Comparison of ENCODE assay signal across 8 cellular contexts in the genomic region with DNA sequence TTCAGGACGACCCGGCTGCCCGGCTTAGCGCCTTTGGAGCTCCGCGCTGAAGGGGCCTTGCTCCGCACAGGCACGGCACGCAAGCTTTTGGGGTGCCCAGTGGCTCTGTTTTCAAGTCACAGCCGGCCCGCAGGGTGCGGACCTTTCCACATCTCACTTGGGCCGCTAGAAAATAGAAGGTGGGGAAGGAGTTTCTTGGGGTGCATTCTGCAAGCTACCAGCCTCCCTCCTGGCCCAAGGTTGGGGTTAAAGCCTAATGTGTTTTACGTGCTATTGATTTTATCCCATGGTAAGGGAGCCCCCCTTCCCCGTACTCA. TPM values are rescaled to one million over a fixed set of nuclear protein-coding genes. Genes with fewer than 3 reads are reported as not detected.
A peak's percentile ranks its signal among the peaks of the same experiment; 100 is the strongest.
DNase-seq lines count a peak whose midpoint lies in the region; ATAC-seq, FAIRE-seq and TF ChIP-seq lines count a peak whose summit lies in the region.

No MANE protein-coding gene starts in this region.

- peak overlapping the region; percentile 99 for H3K4me2 ChIP-seq in keratinocyte (ENCODE audit: control insufficient read depth, extremely low read depth, insufficient read depth, low read depth, low read length)

- no peaks in the 10 kb centered on the region for H3K9me1 ChIP-seq in keratinocyte (ENCODE audit: control insufficient read depth, extremely low read depth, insufficient read depth, low read length)

- TF ChIP-seq CTCF in keratinocyte (optimal IDR thresholded peaks at IDR 0.05 in 1 of 3, IDR thresholded peaks at IDR 0.05 in 1 of 3, conservative IDR thresholded peaks at IDR 0.05 in 1 of 3; ENCODE audit: extremely low read depth in 1 of 3, insufficient read depth in 2 of 3, low read length in 3 of 3) (no peak), thoracic aorta (IDR thresholded peaks at IDR 0.05) (no peak)

- peaks cover 27% of the 10 kb centered on the region for H3K79me2 ChIP-seq in keratinocyte (ENCODE audit: control insufficient read depth, insufficient read depth, low read length)

- ATAC-seq in HG03066 (IDR thresholded peaks at IDR 0.05; ENCODE audit: low read depth, unreplicated experiment) = peak; percentile 30
- ATAC-seq in activated naive CD4-positive, alpha-beta T cell treated with anti-CD3 and anti-CD28 coated beads, Interleukin-2, amount 50 U/mL, for 72 hours = peak; percentile 2
- peak; percentile 44 for ATAC-seq in thoracic aorta (ENCODE audit: insufficient number of reproducible peaks, low FRiP score, low read depth)
- no peak for ATAC-seq in HG02623 (IDR thresholded peaks at IDR 0.05; ENCODE audit: unreplicated experiment)

- peak overlapping the region; percentile 92 for H2AFZ ChIP-seq in keratinocyte (ENCODE audit: control insufficient read depth, low read length)

- H4K20me1 ChIP-seq in keratinocyte (ENCODE audit: control insufficient read depth, extremely low read depth, insufficient read depth, low read length) = no peaks in the 10 kb centered on the region

- H3K9me3 Mint-ChIP-seq in activated naive CD4-positive, alpha-beta T cell treated with anti-CD3 and anti-CD28 coated beads, Interleukin-2, amount 50 U/mL, for 72 hours = no peaks in the 10 kb centered on the region

- H3K4me3 ChIP-seq in keratinocyte (ENCODE audit: control insufficient read depth in 2 of 3, extremely low read depth in 1 of 3, insufficient read depth in 2 of 3, low read depth in 1 of 3, low read length in 3 of 3) (peak overlapping the region; percentile 75 to 95 (median 92)), thoracic aorta (peak overlapping the region; percentile 98)

- H3K27me3 ChIP-seq in keratinocyte (ENCODE audit: control insufficient read depth, extremely low read depth, insufficient read depth, low read length) (no peaks in the 10 kb centered on the region), thoracic aorta (replicated peaks; ENCODE audit: insufficient read depth) (no peaks in the 10 kb centered on the region)

- DNase-seq in GM12891 (ENCODE audit: insufficient read length, low spot score) (peak; percentile 10), keratinocyte (ENCODE audit: low read depth, low spot score) (no peak), thoracic aorta (ENCODE audit: low spot score) (no peak), amniotic stem cell (lab: John Stamatoyannopoulos, UW) (no peak), inferior parietal cortex (ENCODE audit: extremely low spot score) (no peak)
- no peak for DNase-seq in activated naive CD4-positive, alpha-beta T cell treated with anti-CD3 and anti-CD28 coated beads, Interleukin-2, amount 50 U/mL, for 72 hours (ENCODE audit: low spot score in 2 of 2)

- H3K27ac ChIP-seq in keratinocyte (ENCODE audit: control insufficient read depth, insufficient read depth, low read length) = peak overlapping the region; percentile 76
- peak overlapping the region; percentile 75 to 88 for H3K27ac ChIP-seq in thoracic aorta

- no peak for TF ChIP-seq POLR2A in GM12891 (IDR thresholded peaks at IDR 0.05; ENCODE audit: low read depth, low read length)

- H3K9ac ChIP-seq in keratinocyte (ENCODE audit: control insufficient read depth, extremely low read depth, insufficient read depth, low read length) = peak overlapping the region; percentile 88

- FAIRE-seq in GM12891 (lab: Jason Lieb, UNC) (no peak), keratinocyte (lab: Jason Lieb, UNC) (no peak)

- H3K36me3 ChIP-seq in keratinocyte (ENCODE audit: control insufficient read depth in 2 of 2, extremely low read depth in 1 of 2, insufficient read depth in 2 of 2, low read length in 2 of 2) = peaks cover 0 to 7% of the 10 kb centered on the region in 2 experiments
- peaks cover 11% of the 10 kb centered on the region for H3K36me3 ChIP-seq in thoracic aorta

- dilution Hi-C loops in keratinocyte (cut with MboI; ENCODE audit: extremely low pct_ligation_motif_present, low sequenced_read_pairs) = no loop called here

- peaks cover 22% of the 10 kb centered on the region for H3K4me1 ChIP-seq in keratinocyte (ENCODE audit: control insufficient read depth, extremely low read depth, insufficient read depth, low read length)
- peaks cover 14 to 22% of the 10 kb centered on the region in 2 donors for H3K4me1 ChIP-seq in thoracic aorta (ENCODE audit: control insufficient read depth in 1 of 2, low read depth in 2 of 2)

- H3K9me3 ChIP-seq in keratinocyte (ENCODE audit: control insufficient read depth, low read depth, low read length) (no peaks in the 10 kb centered on the region), thoracic aorta (no peaks in the 10 kb centered on the region)

- H3K36me3 Mint-ChIP-seq in activated naive CD4-positive, alpha-beta T cell treated with anti-CD3 and anti-CD28 coated beads, Interleukin-2, amount 50 U/mL, for 72 hours = peaks cover 13 to 15% of the 10 kb centered on the region in 2 donors

- H3K27ac Mint-ChIP-seq in activated naive CD4-positive, alpha-beta T cell treated with anti-CD3 and anti-CD28 coated beads, Interleukin-2, amount 50 U/mL, for 72 hours = peak overlapping the region; percentile 56 to 88

TF ChIP-seq in GM12891, 5 proteins besides CTCF, POLR2A, EP300 and RAD21:
- no peak for TF ChIP-seq POU2F2 (IDR thresholded peaks at IDR 0.05; ENCODE audit: low read depth, low read length)
- no peak for TF ChIP-seq SPI1 (IDR thresholded peaks at IDR 0.05; ENCODE audit: low read depth, low read length)

RNA-seq across cellular contexts. Expression of a gene that starts 0.6 kb away (rescaled TPM):
- polyA plus RNA-seq in GM12891 (2012; ENCODE audit: low read depth, missing spikeins) = 9.2 TPM
- total RNA-seq in activated naive CD4-positive, alpha-beta T cell treated with anti-CD3 and anti-CD28 coated beads, Interleukin-2, amount 50 U/mL, for 72 hours = 10 to 100 TPM in 1 of 2 donors, 1 to 10 TPM in 1; 6.8 to 11.3 TPM
- 9.4 to 9.8 TPM (median 9.6 TPM) in 3 replicates for polyA plus RNA-seq in keratinocyte
- 16.6 TPM for polyA plus RNA-seq in keratinocyte (2011; ENCODE audit: low read depth)
- 8.5 and 10.8 TPM in 2 replicates for polyA plus RNA-seq in keratinocyte (2011; cell fraction: cytosol; rRNA removed)
- polyA plus RNA-seq in keratinocyte (2011; cell fraction: nucleus; rRNA removed) = 13.2 and 13.7 TPM in 2 replicates
- 6.9 TPM in 2 replicates for polyA plus RNA-seq in keratinocyte (2012; ENCODE audit: low replicate concordance)
- polyA minus RNA-seq in keratinocyte = 8.2 to 16.5 TPM (median 15.5 TPM) in 3 replicates
- 7.9 TPM for polyA minus RNA-seq in keratinocyte (2011; cell fraction: cytosol; rRNA and poly(A)+ RNA removed)
- polyA minus RNA-seq in keratinocyte (2011; cell fraction: nucleus; rRNA and poly(A)+ RNA removed) = 7.9 and 14.7 TPM in 2 replicates
- 10 to 100 TPM in 1 of 2 donors, 1 to 10 TPM in 1; 7.7 to 11.7 TPM for total RNA-seq in thoracic aorta

RNA-seq across cellular contexts. Expression of a gene that starts 0.6 kb away (rescaled TPM):
- polyA plus RNA-seq in GM12891 (2012; ENCODE audit: low read depth, missing spikeins) = 11.5 TPM
- total RNA-seq in activated naive CD4-positive, alpha-beta T cell treated with anti-CD3 and anti-CD28 coated beads, Interleukin-2, amount 50 U/mL, for 72 hours = 10 to 100 TPM in 1 of 2 donors, 1 to 10 TPM in 1; 9.8 to 13.9 TPM
- 6.4 to 11.8 TPM (median 9.8 TPM) in 3 replicates for polyA plus RNA-seq in keratinocyte
- polyA plus RNA-seq in keratinocyte (2011; ENCODE audit: low read depth) = 15.7 TPM
- 7.4 and 10.7 TPM in 2 replicates for polyA plus RNA-seq in keratinocyte (2011; cell fraction: cytosol; rRNA removed)
- polyA plus RNA-seq in keratinocyte (2011; cell fraction: nucleus; rRNA removed) = 3.9 and 8.2 TPM in 2 replicates
- polyA plus RNA-seq in keratinocyte (2012; ENCODE audit: low replicate concordance) = 7.3 and 11.3 TPM in 2 replicates
- polyA minus RNA-seq in keratinocyte = 0.98 to 3.4 TPM (median 1.7 TPM) in 3 replicates
- 3.1 TPM for polyA minus RNA-seq in keratinocyte (2011; cell fraction: cytosol; rRNA and poly(A)+ RNA removed)
- polyA minus RNA-seq in keratinocyte (2011; cell fraction: nucleus; rRNA and poly(A)+ RNA removed) = 1.2 and 2.5 TPM in 2 replicates
- 10 to 100 TPM in 1 of 2 donors, 1 to 10 TPM in 1; 4.9 to 25.5 TPM for total RNA-seq in thoracic aorta
